ENCODE assay signal across 8 cellular contexts in genomic region chr6:136761227-136761922, GRCh38. TPM values are rescaled to one million over a fixed set of nuclear protein-coding genes. Genes with fewer than 3 reads are reported as not detected.
DNase-seq lines count a peak whose midpoint lies in the region; ATAC-seq and TF ChIP-seq lines count a peak whose summit lies in the region.

No MANE protein-coding gene starts in this region.

- DNase-seq in SK-N-SH: peak; percentile 39
- DNase-seq in fibroblast of gingiva (ENCODE audit: low read depth): peak; percentile 36
- no peak for DNase-seq in WERI-Rb-1
- DNase-seq in HUDEP-2 (lab: John Stamatoyannopoulos, UW; ENCODE audit: unreplicated experiment in 76 of 76): no peak
- no peak for DNase-seq in SHP77 (lab: John Stamatoyannopoulos, UW)

- H3K4me1 ChIP-seq in SK-N-SH (ENCODE audit: control insufficient read depth in 1 of 2, insufficient read depth in 2 of 2, low read depth in 1 of 2, low read length in 1 of 2): peaks cover 8 to 16% of the 10 kb centered on the region in 2 experiments; a peak in 3 of 4 replicates

- H3K36me3 ChIP-seq in SK-N-SH (replicated peaks in 1 of 2; ENCODE audit: control insufficient read depth in 1 of 2, insufficient read depth in 2 of 2, low read length in 1 of 2) (no peaks in the 10 kb centered on the region), WERI-Rb-1 (no peaks in the 10 kb centered on the region)

- H3K9me3 ChIP-seq in SK-N-SH (no peaks in the 10 kb centered on the region), WERI-Rb-1 (ENCODE audit: severe bottlenecking) (peaks cover 3% of the 10 kb centered on the region)

- WGBS in SK-N-SH (ENCODE audit: low lambda C conversion rate): 50% methylated on average over 9 of the region's 9 CpGs

- no peaks in the 10 kb centered on the region for H3F3A ChIP-seq in SK-N-SH (replicated peaks; ENCODE audit: insufficient read depth)

- no peak overlapping the region for H3K9ac ChIP-seq in SK-N-SH

- POLR2A ChIA-PET in SK-N-SH (lab: Yijun Ruan, JAX): interaction anchor here (0.6 kb wide), 1 partner anchor 12 kb away, joined by 4 read pairs; no protein-coding TSS in a partner anchor

- TF ChIP-seq RAD21 in SK-N-SH (IDR thresholded peaks at IDR 0.05; ENCODE audit: low read length): no peak

- peak overlapping the region; percentile 64 to 76 for H3K27ac ChIP-seq in SK-N-SH (ENCODE audit: low read depth in 2 of 2, low read length in 1 of 2)
- peak overlapping the region in 18 of 21 experiments; percentile 3 to 76 (median 49) for H3K27ac ChIP-seq in skin epidermis
- H3K27ac ChIP-seq in WERI-Rb-1: no peak overlapping the region

- no peaks in the 10 kb centered on the region for H3K9me2 ChIP-seq in SK-N-SH

- TF ChIP-seq EP300 in SK-N-SH (IDR thresholded peaks at IDR 0.05; ENCODE audit: borderline replicate concordance in 1 of 2, low read depth in 1 of 2, low read length in 1 of 2): no peak

- ATAC-seq in GM19395 (IDR thresholded peaks at IDR 0.05; ENCODE audit: unreplicated experiment) (peak; percentile 23), GM21717 (IDR thresholded peaks at IDR 0.05; ENCODE audit: unreplicated experiment) (no peak)

- H3K27me3 ChIP-seq in SK-N-SH (ENCODE audit: insufficient read depth): no peaks in the 10 kb centered on the region
- no peaks in the 10 kb centered on the region for H3K27me3 ChIP-seq in WERI-Rb-1 (ENCODE audit: insufficient read depth, low read depth, severe bottlenecking)

- peaks cover 33% of the 10 kb centered on the region for H3K79me2 ChIP-seq in SK-N-SH (ENCODE audit: insufficient read depth)

- H4K20me1 ChIP-seq in SK-N-SH (ENCODE audit: insufficient read depth): no peaks in the 10 kb centered on the region

- H2AFZ ChIP-seq in SK-N-SH (ENCODE audit: low read depth): peak overlapping the region; percentile 7; the same call in 1 of the 2 replicates

- no peak for TF ChIP-seq CTCF in SK-N-SH (IDR thresholded peaks at IDR 0.05)
- TF ChIP-seq CTCF in WERI-Rb-1 (IDR thresholded peaks at IDR 0.05; ENCODE audit: low read depth, low read length): no peak

- H3K4me3 ChIP-seq in SK-N-SH (ENCODE audit: low read depth in 2 of 2, low read length in 1 of 2) (peak overlapping the region in 1 of 2 experiments; percentile 18; a peak in 2 of 4 replicates), skin epidermis (no peak overlapping the region), WERI-Rb-1 (ENCODE audit: low read depth, low read length) (no peak overlapping the region)

- peak overlapping the region; percentile 81 for H3K4me2 ChIP-seq in SK-N-SH

- CTCF ChIA-PET in SK-N-SH (lab: Yijun Ruan, JAX): interaction anchor here (0.6 to 3.3 kb wide), 4 partner anchors 31 to 553 kb away, joined by 4 to 18 read pairs (median 5); partner anchors contain the start of gene MAP3K5

TF ChIP-seq in SK-N-SH, 30 proteins besides CTCF, POLR2A, EP300 and RAD21:
- no peak for TF ChIP-seq FOSL2 (IDR thresholded peaks at IDR 0.05; ENCODE audit: borderline replicate concordance, low read depth)
- peak; percentile 67; the same call in 1 of the 2 replicates for TF ChIP-seq GATA2 (CRISPR knock-in tag; IDR thresholded peaks at IDR 0.05)

RNA-seq across cellular contexts. Expression of gene MAP3K5, which starts 30.9 kb away (rescaled TPM):
- polyA plus RNA-seq in SK-N-SH (2012; rRNA removed): 1.4 TPM in 2 replicates
- 1.7 and 1.8 TPM in 2 replicates for polyA plus RNA-seq in SK-N-SH (2012; cell fraction: cytosol; rRNA removed)
- polyA plus RNA-seq in SK-N-SH (2012; cell fraction: nucleus; rRNA removed): 1.1 and 1.9 TPM in 2 replicates

Comparison
In these comparisons a context has a peak if more than half of its experiments do, and no peak if none do; other contexts are left out.
1. DNase-seq: peak in SK-N-SH (single experiment) and fibroblast of gingiva (single experiment); none in WERI-Rb-1 (single experiment), HUDEP-2 (0 of 76) and SHP77 (0 of 2).